1 cellular context compared by ENCODE assay signal in genomic region chr16:31074073-31074813, GRCh38.
TF ChIP-seq lines count a peak whose summit lies in the region.

TSS of gene ZNF646 (plus strand) at chr16:31074422. CDS start at chr16:31076325, 1,903 bp downstream.
TSS of gene ZNF668 (minus strand) at chr16:31074240. CDS start at chr16:31064459, 9,781 bp downstream.

TF ChIP-seq in HepG2, 621 proteins besides CTCF, POLR2A, EP300 and RAD21 (continued from another document and continues in another):
- TF ChIP-seq USF2 (IDR thresholded peaks at IDR 0.05; ENCODE audit: low read depth, low read length), result no peak
- TF ChIP-seq USF2 (CRISPR knock-in tag; IDR thresholded peaks at IDR 0.05; ENCODE audit: borderline replicate concordance), result no peak
- peak; percentile 44; the same call in 1 of the 2 replicates for TF ChIP-seq HNF4A (CRISPR knock-in tag; IDR thresholded peaks at IDR 0.05)
- TF ChIP-seq ZBTB3 (CRISPR knock-in tag; IDR thresholded peaks at IDR 0.05; ENCODE audit: borderline replicate concordance, low read depth), result peak; percentile 61; the same call in 1 of the 2 replicates
- TF ChIP-seq TP53 (CRISPR knock-in tag; conservative IDR thresholded peaks at IDR 0.05), result peak; percentile 60; the same call in 1 of the 2 replicates
- 0 out of 2 replicates have a peak, but pooled peaks have one; percentile 49 for TF ChIP-seq ETS1 (CRISPR knock-in tag; IDR thresholded peaks at IDR 0.05)
- 0 out of 2 replicates have a peak, but pooled peaks have one; percentile 41 for TF ChIP-seq ZNF276 (CRISPR knock-in tag; IDR thresholded peaks at IDR 0.05; ENCODE audit: low read depth)
- no peak for TF ChIP-seq ZFAT (CRISPR knock-in tag; conservative IDR thresholded peaks at IDR 0.05)
- TF ChIP-seq SKI (IDR thresholded peaks at IDR 0.05; ENCODE audit: partially characterized antibody), result peak; percentile 45
- TF ChIP-seq ARHGAP35 (CRISPR knock-in tag; IDR thresholded peaks at IDR 0.05; ENCODE audit: borderline replicate concordance), result peak; percentile 73
- no peak for TF ChIP-seq HHEX (CRISPR knock-in tag; IDR thresholded peaks at IDR 0.05)
- peak; percentile 46; the same call in 1 of the 2 replicates for TF ChIP-seq BCL6 (CRISPR knock-in tag; IDR thresholded peaks at IDR 0.05)
- TF ChIP-seq NFIC (IDR thresholded peaks at IDR 0.05; ENCODE audit: low read length), result peak; percentile 39; the same call in 1 of the 2 replicates
- peak; percentile 82 for TF ChIP-seq PHF5A (CRISPR knock-in tag; IDR thresholded peaks at IDR 0.05; ENCODE audit: low read depth, unreplicated experiment)
- TF ChIP-seq ZNF138 (CRISPR knock-in tag; IDR thresholded peaks at IDR 0.05; ENCODE audit: low read depth), result peak; percentile 44; the same call in 1 of the 2 replicates
- TF ChIP-seq ZNF614 (CRISPR knock-in tag; IDR thresholded peaks at IDR 0.05; ENCODE audit: borderline replicate concordance), result peak; percentile 40; the same call in 1 of the 2 replicates
- TF ChIP-seq GATAD2A (CRISPR knock-in tag; IDR thresholded peaks at IDR 0.05), result peak; percentile 71; the same call in 1 of the 2 replicates
- TF ChIP-seq KLF13 (CRISPR knock-in tag; IDR thresholded peaks at IDR 0.05), result peak; percentile 24; the same call in 1 of the 2 replicates
- TF ChIP-seq ZNF768 (CRISPR knock-in tag; IDR thresholded peaks at IDR 0.05), result peak; percentile 49; the same call in 1 of the 2 replicates
- peak; percentile 63; the same call in 1 of the 2 replicates for TF ChIP-seq ZNF83 (CRISPR knock-in tag; IDR thresholded peaks at IDR 0.05; ENCODE audit: borderline replicate concordance)
- TF ChIP-seq ZNF558 (CRISPR knock-in tag; IDR thresholded peaks at IDR 0.05; ENCODE audit: borderline replicate concordance), result peak; percentile 53; the same call in 1 of the 2 replicates
- TF ChIP-seq SOX5 (CRISPR knock-in tag; IDR thresholded peaks at IDR 0.05; ENCODE audit: borderline replicate concordance), result peak; percentile 79; the same call in 1 of the 2 replicates
- no peak; the same call in 1 of the 2 replicates for TF ChIP-seq AKAP8 (CRISPR knock-in tag; IDR thresholded peaks at IDR 0.05)
- TF ChIP-seq ZNF256 (CRISPR knock-in tag; conservative IDR thresholded peaks at IDR 0.05), result peak; percentile 34; the same call in 1 of the 2 replicates
- TF ChIP-seq BCL3 (CRISPR knock-in tag; IDR thresholded peaks at IDR 0.05), result peak; percentile 91
- TF ChIP-seq ZNF235 (CRISPR knock-in tag; IDR thresholded peaks at IDR 0.05; ENCODE audit: borderline replicate concordance), result 0 out of 2 replicates have a peak, but pooled peaks have one; percentile 9
- TF ChIP-seq ZNF562 (CRISPR knock-in tag; IDR thresholded peaks at IDR 0.05; ENCODE audit: borderline replicate concordance), result no peak
- TF ChIP-seq THAP11 (CRISPR knock-in tag; IDR thresholded peaks at IDR 0.05), result peak; percentile 96
- peak; percentile 94 for TF ChIP-seq NFATC3 (CRISPR knock-in tag; IDR thresholded peaks at IDR 0.05)
- no peak; the same call in 1 of the 2 replicates for TF ChIP-seq ARNTL (CRISPR knock-in tag; IDR thresholded peaks at IDR 0.05)
- peak; percentile 78 for TF ChIP-seq KLF9 (CRISPR knock-in tag; IDR thresholded peaks at IDR 0.05; ENCODE audit: low read depth)
- TF ChIP-seq SUZ12 (IDR thresholded peaks at IDR 0.05; ENCODE audit: low read depth, low read length), result no peak
- no peak for TF ChIP-seq SNRNP70 (IDR thresholded peaks at IDR 0.05; ENCODE audit: low read depth, low read length)
- TF ChIP-seq ZNF883 (CRISPR knock-in tag; IDR thresholded peaks at IDR 0.05; ENCODE audit: not compliant biosample characterization), result peak; percentile 96
- no peak for TF ChIP-seq ZIK1 (CRISPR knock-in tag; IDR thresholded peaks at IDR 0.05; ENCODE audit: borderline replicate concordance, low read depth)
- TF ChIP-seq BHLHE40 (IDR thresholded peaks at IDR 0.05; ENCODE audit: low read length), result no peak
- TF ChIP-seq ZNF775 (CRISPR knock-in tag; IDR thresholded peaks at IDR 0.05; ENCODE audit: borderline replicate concordance), result no peak
- peak; percentile 65; the same call in 1 of the 2 replicates for TF ChIP-seq ZNF264 (CRISPR knock-in tag; IDR thresholded peaks at IDR 0.05)
- no peak for TF ChIP-seq ZFP82 (CRISPR knock-in tag; IDR thresholded peaks at IDR 0.05; ENCODE audit: borderline replicate concordance)
- TF ChIP-seq SP4 (CRISPR knock-in tag; IDR thresholded peaks at IDR 0.05), result peak; percentile 99
- TF ChIP-seq THRA (CRISPR knock-in tag; IDR thresholded peaks at IDR 0.05; ENCODE audit: borderline replicate concordance), result peak; percentile 82; the same call in 1 of the 2 replicates
- TF ChIP-seq ZNF431 (CRISPR knock-in tag; IDR thresholded peaks at IDR 0.05; ENCODE audit: borderline replicate concordance, low read depth), result no peak; the same call in none of the 2 replicates
- TF ChIP-seq HNRNPLL (IDR thresholded peaks at IDR 0.05; ENCODE audit: low read depth, low read length, poor library complexity, severe bottlenecking), result peak; percentile 90
- no peak for TF ChIP-seq ZNF282 (IDR thresholded peaks at IDR 0.05; ENCODE audit: partially characterized antibody)
- peak; percentile 88 for TF ChIP-seq HCFC1 (IDR thresholded peaks at IDR 0.05; ENCODE audit: low read depth, low read length)
- TF ChIP-seq PHF20 (CRISPR knock-in tag; IDR thresholded peaks at IDR 0.05), result peak; percentile 98
- TF ChIP-seq ZNF383 (CRISPR knock-in tag; IDR thresholded peaks at IDR 0.05; ENCODE audit: borderline replicate concordance), result peak; percentile 92; the same call in 1 of the 2 replicates
- peak; percentile 97 for TF ChIP-seq GATAD1 (CRISPR knock-in tag; IDR thresholded peaks at IDR 0.05)
- no peak for TF ChIP-seq ZNF512 (CRISPR knock-in tag; IDR thresholded peaks at IDR 0.05)
- no peak for TF ChIP-seq MBNL3 (CRISPR knock-in tag; conservative IDR thresholded peaks at IDR 0.05)
- peak; percentile 84; the same call in 1 of the 2 replicates for TF ChIP-seq PCBP1 (IDR thresholded peaks at IDR 0.05; ENCODE audit: borderline replicate concordance, low read depth, low read length)
- TF ChIP-seq ZFP1 (CRISPR knock-in tag; IDR thresholded peaks at IDR 0.05), result 0 out of 2 replicates have a peak, but pooled peaks have one; percentile 57
- peak; percentile 92 for TF ChIP-seq TGIF2 (CRISPR knock-in tag; IDR thresholded peaks at IDR 0.05)
- TF ChIP-seq NR0B2 (CRISPR knock-in tag; IDR thresholded peaks at IDR 0.05), result no peak; the same call in 1 of the 2 replicates
- TF ChIP-seq FIP1L1 (IDR thresholded peaks at IDR 0.05; ENCODE audit: borderline replicate concordance, insufficient read depth, low read depth, low read length), result peak; percentile 96; the same call in 1 of the 2 replicates
- peak; percentile 71 for TF ChIP-seq CCAR2 (optimal IDR thresholded peaks at IDR 0.05; ENCODE audit: low read depth, low read length)
- no peak for TF ChIP-seq KDM6A (CRISPR knock-in tag; IDR thresholded peaks at IDR 0.05; ENCODE audit: low read depth)
- peak; percentile 66 for TF ChIP-seq FOSL2 (CRISPR knock-in tag; IDR thresholded peaks at IDR 0.05)
- TF ChIP-seq ATM (IDR thresholded peaks at IDR 0.05; ENCODE audit: borderline replicate concordance), result no peak
- peak; percentile 97 for TF ChIP-seq GMEB2 (CRISPR knock-in tag; IDR thresholded peaks at IDR 0.05; ENCODE audit: low read depth)
- TF ChIP-seq FOSL1 (CRISPR knock-in tag; IDR thresholded peaks at IDR 0.05; ENCODE audit: borderline replicate concordance), result no peak
- TF ChIP-seq RORA (CRISPR knock-in tag; IDR thresholded peaks at IDR 0.05), result no peak
- no peak for TF ChIP-seq GPN1 (CRISPR knock-in tag; IDR thresholded peaks at IDR 0.05; ENCODE audit: borderline replicate concordance)
- 0 out of 2 replicates have a peak, but pooled peaks have one; percentile 27 for TF ChIP-seq YEATS4 (CRISPR knock-in tag; IDR thresholded peaks at IDR 0.05; ENCODE audit: borderline replicate concordance)
- TF ChIP-seq HDAC2 (CRISPR knock-in tag; IDR thresholded peaks at IDR 0.05), result peak; percentile 95
- TF ChIP-seq ASH2L (IDR thresholded peaks at IDR 0.05; ENCODE audit: insufficient read length, low read depth, low read length), result no peak
